Comparison of ENCODE assay signal across 8 cellular contexts in genomic region chr2:37925063-37925897, GRCh38. TPM values are rescaled to one million over a fixed set of nuclear protein-coding genes. Genes with fewer than 3 reads are reported as not detected.
DNase-seq lines count a peak whose midpoint lies in the region; ATAC-seq and TF ChIP-seq lines count a peak whose summit lies in the region.

A gene with protein sequence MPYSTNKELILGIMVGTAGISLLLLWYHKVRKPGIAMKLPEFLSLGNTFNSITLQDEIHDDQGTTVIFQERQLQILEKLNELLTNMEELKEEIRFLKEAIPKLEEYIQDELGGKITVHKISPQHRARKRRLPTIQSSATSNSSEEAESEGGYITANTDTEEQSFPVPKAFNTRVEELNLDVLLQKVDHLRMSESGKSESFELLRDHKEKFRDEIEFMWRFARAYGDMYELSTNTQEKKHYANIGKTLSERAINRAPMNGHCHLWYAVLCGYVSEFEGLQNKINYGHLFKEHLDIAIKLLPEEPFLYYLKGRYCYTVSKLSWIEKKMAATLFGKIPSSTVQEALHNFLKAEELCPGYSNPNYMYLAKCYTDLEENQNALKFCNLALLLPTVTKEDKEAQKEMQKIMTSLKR (plus strand): TSS chr2:37925287. CDS start chr2:37929278, 3,991 bp downstream.

- H3K4me3 ChIP-seq in GM12864 (ENCODE audit: low read depth, low read length) = peak within 1 kb of the TSS; percentile 84
- H3K4me3 ChIP-seq in adrenal gland = peak within 1 kb of the TSS; percentile 51 to 81 (median 71)

- intact Hi-C loops in adrenal gland (cut with DNase I) (no loop called here), left cardiac atrium (cut with DNase I) (no loop called here)

- H3K9me3 ChIP-seq in adrenal gland (replicated peaks in 1 of 3) = no peaks in the 10 kb centered on the region

- no peaks in the 10 kb centered on the region for H3K36me3 ChIP-seq in adrenal gland (replicated peaks in 1 of 2)

- H3K4me1 ChIP-seq in adrenal gland (replicated peaks in 1 of 2) = peaks cover 21 to 52% of the 10 kb centered on the region in 2 donors

- peaks cover under 1% of the 10 kb centered on the region for H3K36me3 Mint-ChIP-seq in progenitor cell of endocrine pancreas (ENCODE audit: insufficient read depth)

- TF ChIP-seq CTCF in GM12864 (IDR thresholded peaks at IDR 0.05; ENCODE audit: low read depth, low read length, missing control alignments) = no peak
- TF ChIP-seq CTCF in adrenal gland (IDR thresholded peaks at IDR 0.05) = peak in 2 of 6 experiments; percentile 2 to 17
- no peak for TF ChIP-seq CTCF in progenitor cell of endocrine pancreas (IDR thresholded peaks at IDR 0.05; ENCODE audit: unreplicated experiment)

- H3K27me3 ChIP-seq in adrenal gland = no peaks in the 10 kb centered on the region

- peak; percentile 93 for ATAC-seq in HG02610 (IDR thresholded peaks at IDR 0.05; ENCODE audit: unreplicated experiment)
- peak; percentile 98 to 99 for ATAC-seq in left cardiac atrium

- H3K4me3 Mint-ChIP-seq in progenitor cell of endocrine pancreas (ENCODE audit: low read depth) = peak within 1 kb of the TSS; percentile 81

- TF ChIP-seq POLR2A in adrenal gland (IDR thresholded peaks at IDR 0.05) = peak; percentile 62 to 89

- peak; percentile 68 for DNase-seq in GM12864 (ENCODE audit: low read depth)
- DNase-seq in NCI-H1417 treated with DMSO at 0.1 percent for 48 hours (lab: John Stamatoyannopoulos, UW) = peak; percentile 80
- peak; percentile 39 for DNase-seq in T follicular helper cell (ENCODE audit: low read depth)
- DNase-seq in adrenal gland = peak; percentile 89 to 95 (median 94)
- DNase-seq in left cardiac atrium = peak; percentile 94
- DNase-seq in progenitor cell of endocrine pancreas (ENCODE audit: low spot score, unreplicated experiment) = peak; percentile 95
- DNase-seq in ureter (ENCODE audit: low spot score) = peak; percentile 92

- H3K27ac ChIP-seq in adrenal gland = peak within 1 kb of the TSS; percentile 86 to 96 (median 91)

- no peaks in the 10 kb centered on the region for H3K9me3 Mint-ChIP-seq in progenitor cell of endocrine pancreas (ENCODE audit: low read depth)

- WGBS in adrenal gland, 4 donors = 0 to 2% (median 1%) methylated on average over 31 to 79 of the region's 79 CpGs

- H3K27ac Mint-ChIP-seq in progenitor cell of endocrine pancreas = peak within 1 kb of the TSS; percentile 98

- H3K27me3 Mint-ChIP-seq in progenitor cell of endocrine pancreas = no peaks in the 10 kb centered on the region

- H3K4me1 Mint-ChIP-seq in progenitor cell of endocrine pancreas (ENCODE audit: low read depth) = peaks cover 7% of the 10 kb centered on the region

RNA-seq across cellular contexts. Expression of the gene that starts here (rescaled TPM):
- total RNA-seq in adrenal gland (10 to 100 TPM; 30.3 to 96.3 (median 55.9) TPM), left cardiac atrium (1 to 10 TPM; 4.6 to 5.8 TPM), progenitor cell of endocrine pancreas (9.1 and 9.2 TPM in 2 replicates), ureter (10.7 TPM)
- polyA plus RNA-seq in adrenal gland = 100 to 1,000 TPM in 1 of 3 donors, 10 to 100 TPM in 2; 28.5 to 126 (median 35.3) TPM

Comparison
In these comparisons a context has a peak if more than half of its experiments do, and no peak if none do; other contexts are left out.
1. Peak in every context shown above with its lines: DNase-seq, ATAC-seq, H3K4me3 ChIP-seq and H3K27ac ChIP-seq.
2. DNase-seq: peak in every context shown above with its lines; median percentile 95 in progenitor cell of endocrine pancreas; 94 in adrenal gland; 94 in left cardiac atrium; 92 in ureter; 80 in NCI-H1417 treated with DMSO at 0.1 percent for 48 hours; 68 in GM12864; 39 in T follicular helper cell.